Comparison of ENCODE assay signal across 19 cellular contexts in the genomic region with DNA sequence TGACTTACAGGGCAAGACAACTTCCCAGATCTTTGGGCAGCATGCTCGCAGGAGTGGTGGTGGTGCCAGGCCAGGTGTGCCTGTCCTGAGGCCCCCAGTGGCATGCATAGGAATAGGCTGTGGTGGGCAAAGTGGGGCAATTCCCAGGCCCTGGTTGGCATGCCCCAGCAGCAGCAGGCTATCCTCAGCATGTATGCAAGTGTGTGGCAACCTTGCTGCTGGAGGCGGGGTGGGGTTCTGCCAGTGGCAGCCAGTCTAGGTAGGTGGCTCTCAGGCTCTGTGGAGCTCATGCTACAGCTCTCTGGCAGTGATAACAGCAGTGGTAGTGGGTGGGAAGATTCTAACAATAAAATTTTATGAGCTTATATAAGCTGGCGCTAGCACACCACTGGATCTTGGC. TPM values are rescaled to one million over a fixed set of nuclear protein-coding genes. Genes with fewer than 3 reads are reported as not detected.
A peak's percentile ranks its signal among the peaks of the same experiment; 100 is the strongest.
DNase-seq lines count a peak whose midpoint lies in the region; ATAC-seq and TF ChIP-seq lines count a peak whose summit lies in the region.
"Had no signal": no experiment of that assay in that cellular context is flagged by ENCODE, and none has a peak within 500 bp of the region (broad histone marks: within the 10 kb centered on the region; RNA-seq: fewer than 3 reads in every experiment).

No MANE protein-coding gene starts in this region.

- H3K4me1 ChIP-seq in PC-3 (ENCODE audit: insufficient read depth, low read length) = peaks cover 4% of the 10 kb centered on the region
- no peaks in the 10 kb centered on the region for H3K4me1 ChIP-seq in colonic mucosa
- H3K4me1 ChIP-seq in mucosa of descending colon (ENCODE audit: low read depth) = no peaks in the 10 kb centered on the region
- H3K4me1 ChIP-seq: BLaER1, Caco-2 had no signal

- H3K9ac ChIP-seq in PC-3 (ENCODE audit: low read length) (no peak overlapping the region), colonic mucosa (ENCODE audit: low read depth in 2 of 2, low read length in 2 of 2) (no peak overlapping the region)
- H3K9ac ChIP-seq: BLaER1 had no signal

- H3K9me3 ChIP-seq in PC-3 (ENCODE audit: low read length) (no peaks in the 10 kb centered on the region), colonic mucosa (no peaks in the 10 kb centered on the region), mucosa of descending colon (no peaks in the 10 kb centered on the region)
- H3K9me3 ChIP-seq: BLaER1, Caco-2 had no signal

- no peaks in the 10 kb centered on the region for H3K36me3 Mint-ChIP-seq in stimulated activated effector memory CD8-positive, alpha-beta T cell treated with anti-CD3 and anti-CD28 coated beads, Interleukin-12 subunit alpha, Interleukin-12 subunit beta, amount 100 ng/mL, for 72 hours
- no peaks in the 10 kb centered on the region for H3K36me3 Mint-ChIP-seq in progenitor cell of endocrine pancreas (ENCODE audit: insufficient read depth)
- H3K36me3 Mint-ChIP-seq: CD8-positive, alpha-beta memory T cell had no signal

- no peak overlapping the region for H3K4me3 ChIP-seq in PC-3 (ENCODE audit: low read length)
- H3K4me3 ChIP-seq in colonic mucosa = no peak overlapping the region
- H3K4me3 ChIP-seq in mucosa of descending colon = no peak overlapping the region
- H3K4me3 ChIP-seq: BLaER1 had no signal

- TF ChIP-seq CTCF in PC-3 (conservative IDR thresholded peaks at IDR 0.05; ENCODE audit: low read depth, low read length) (no peak), colonic mucosa (IDR thresholded peaks at IDR 0.05) (no peak), mucosa of descending colon (IDR thresholded peaks at IDR 0.05) (no peak), progenitor cell of endocrine pancreas (IDR thresholded peaks at IDR 0.05; ENCODE audit: unreplicated experiment) (no peak)

- H3K9me2 ChIP-seq in PC-3 (replicated peaks; ENCODE audit: low read length) = no peaks in the 10 kb centered on the region

- BruUV-seq in PC-3 (replicated peaks; lab: Mats Ljungman, UMichigan) = no TSS peak

- no peak overlapping the region for H2AFZ ChIP-seq in PC-3 (ENCODE audit: low read length)

- ATAC-seq in PC-3 = peak; percentile 22; the same call in 1 of the 2 replicates
- ATAC-seq in mucosa of descending colon = peak; percentile 84
- ATAC-seq in stimulated activated effector memory CD8-positive, alpha-beta T cell treated with anti-CD3 and anti-CD28 coated beads, Interleukin-12 subunit alpha, Interleukin-12 subunit beta, amount 100 ng/mL, for 72 hours = peak; percentile 13

- H3K27ac ChIP-seq in PC-3 (ENCODE audit: low read length) (no peak overlapping the region), colonic mucosa (no peak overlapping the region)
- H3K27ac ChIP-seq: BLaER1 had no signal

- intact Hi-C loops in PC-3 (cut with micrococcal nuclease) (loop anchor here (10.0 kb wide), 1 partner anchor 246 kb away; no protein-coding TSS in a partner anchor), colonic mucosa (cut with DNase I) (no loop called here), mucosa of descending colon (cut with DNase I, micrococcal nuclease) (no loop called here)

- no peaks in the 10 kb centered on the region for H3K27me3 ChIP-seq in PC-3 (ENCODE audit: low read length)
- no peaks in the 10 kb centered on the region for H3K27me3 ChIP-seq in colonic mucosa
- H3K27me3 ChIP-seq: BLaER1 had no signal

- peaks cover 7% of the 10 kb centered on the region for H3K9me3 Mint-ChIP-seq in stimulated activated effector memory CD8-positive, alpha-beta T cell treated with anti-CD3 and anti-CD28 coated beads, Interleukin-12 subunit alpha, Interleukin-12 subunit beta, amount 100 ng/mL, for 72 hours
- H3K9me3 Mint-ChIP-seq in progenitor cell of endocrine pancreas (ENCODE audit: low read depth) = peaks cover 9% of the 10 kb centered on the region

- no peaks in the 10 kb centered on the region for H4K20me1 ChIP-seq in PC-3 (ENCODE audit: low read length)
- H4K20me1 ChIP-seq: BLaER1 had no signal

- H3K4me2 ChIP-seq in PC-3 (ENCODE audit: low read length) = no peak overlapping the region
- H3K4me2 ChIP-seq: BLaER1 had no signal

- H3K27ac Mint-ChIP-seq in stimulated activated effector memory CD8-positive, alpha-beta T cell treated with anti-CD3 and anti-CD28 coated beads, Interleukin-12 subunit alpha, Interleukin-12 subunit beta, amount 100 ng/mL, for 72 hours = no peak overlapping the region
- no peak overlapping the region for H3K27ac Mint-ChIP-seq in progenitor cell of endocrine pancreas
- H3K27ac Mint-ChIP-seq: CD8-positive, alpha-beta memory T cell; HFFc6 had no signal

- CTCF ChIA-PET in PC-3 (lab: Charles Lee) = no interaction called here

- no peaks in the 10 kb centered on the region for H3K4me1 Mint-ChIP-seq in stimulated activated effector memory CD8-positive, alpha-beta T cell treated with anti-CD3 and anti-CD28 coated beads, Interleukin-12 subunit alpha, Interleukin-12 subunit beta, amount 100 ng/mL, for 72 hours
- H3K4me1 Mint-ChIP-seq in progenitor cell of endocrine pancreas (ENCODE audit: low read depth) = no peaks in the 10 kb centered on the region
- H3K4me1 Mint-ChIP-seq: CD8-positive, alpha-beta memory T cell had no signal

- no peaks in the 10 kb centered on the region for H3K27me3 Mint-ChIP-seq in progenitor cell of endocrine pancreas
- H3K27me3 Mint-ChIP-seq: CD8-positive, alpha-beta memory T cell had no signal

- POLR2A ChIA-PET in PC-3 (lab: Charles Lee; ENCODE audit: unreplicated experiment) = no interaction called here

- no peaks in the 10 kb centered on the region for H3K36me3 ChIP-seq in PC-3 (ENCODE audit: low read depth, low read length)
- H3K36me3 ChIP-seq in colonic mucosa = no peaks in the 10 kb centered on the region
- H3K36me3 ChIP-seq in mucosa of descending colon (ENCODE audit: low read depth) = no peaks in the 10 kb centered on the region
- H3K36me3 ChIP-seq: BLaER1 had no signal

- no peaks in the 10 kb centered on the region for H3K79me2 ChIP-seq in PC-3 (ENCODE audit: low read length)

- no peak for DNase-seq in PC-3
- peak; percentile 35 for DNase-seq in colonic mucosa
- peak; percentile 36 to 53 (median 39) for DNase-seq in mucosa of descending colon
- DNase-seq in stimulated activated effector memory CD8-positive, alpha-beta T cell treated with anti-CD3 and anti-CD28 coated beads, Interleukin-12 subunit alpha, Interleukin-12 subunit beta, amount 100 ng/mL, for 72 hours (ENCODE audit: low spot score in 2 of 2) = no peak
- DNase-seq in progenitor cell of endocrine pancreas (ENCODE audit: low spot score, unreplicated experiment) = no peak
- DNase-seq in GM19240 (ENCODE audit: insufficient read length, low spot score) = no peak
- no peak for DNase-seq in NCI-H2107 treated with DMSO at 0.1 percent for 48 hours (lab: John Stamatoyannopoulos, UW; ENCODE audit: unreplicated experiment)
- no peak for DNase-seq in stimulated activated CD4-positive, alpha-beta T cell treated with anti-CD3 and anti-CD28 coated beads, Interleukin-4, amount 100 ng/mL, for 24 hours
- DNase-seq: 8988T; AML-193; Caco-2; CD8-positive, alpha-beta memory T cell; DND-41; GDM1; HCEC 1CT; HFFc6 had no signal

- H3F3A ChIP-seq in PC-3 (ENCODE audit: low read length, unreplicated experiment) = no peaks in the 10 kb centered on the region

- no peak overlapping the region for H3K4me3 Mint-ChIP-seq in stimulated activated effector memory CD8-positive, alpha-beta T cell treated with anti-CD3 and anti-CD28 coated beads, Interleukin-12 subunit alpha, Interleukin-12 subunit beta, amount 100 ng/mL, for 72 hours
- H3K4me3 Mint-ChIP-seq in progenitor cell of endocrine pancreas (ENCODE audit: low read depth) = no peak overlapping the region
- H3K4me3 Mint-ChIP-seq: CD8-positive, alpha-beta memory T cell; HFFc6 had no signal

RNA-seq across cellular contexts. Expression of a gene that starts 27.7 kb away (rescaled TPM):
- total RNA-seq in PC-3 (2014; rRNA removed) (not detected in 2 replicates), colonic mucosa (1 to 10 TPM; 1.1 to 1.4 TPM), mucosa of descending colon (1 to 10 TPM in 2 of 3 donors, under 1 TPM in 1; 0.87 to 1.5 (median 1.4) TPM), progenitor cell of endocrine pancreas (0.74 and 0.95 TPM in 2 replicates)
- total RNA-seq: Caco-2; CD8-positive, alpha-beta memory T cell; H4; HT1080 had no signal

Comparison
In these comparisons a context has a peak if more than half of its experiments do, and no peak if none do; other contexts are left out.
1. ATAC-seq: peak in every context shown above with its lines; median percentile 84 in mucosa of descending colon; 22 in PC-3; 13 in stimulated activated effector memory CD8-positive, alpha-beta T cell treated with anti-CD3 and anti-CD28 coated beads, Interleukin-12 subunit alpha, Interleukin-12 subunit beta, amount 100 ng/mL, for 72 hours.
2. DNase-seq: peak in colonic mucosa (single experiment) and mucosa of descending colon (3 of 3); none in PC-3 (single experiment), stimulated activated effector memory CD8-positive, alpha-beta T cell treated with anti-CD3 and anti-CD28 coated beads, Interleukin-12 subunit alpha, Interleukin-12 subunit beta, amount 100 ng/mL, for 72 hours (0 of 2), progenitor cell of endocrine pancreas (single experiment), GM19240 (single experiment), NCI-H2107 treated with DMSO at 0.1 percent for 48 hours (single experiment) and stimulated activated CD4-positive, alpha-beta T cell treated with anti-CD3 and anti-CD28 coated beads, Interleukin-4, amount 100 ng/mL, for 24 hours (single experiment).